In the genomic region with DNA sequence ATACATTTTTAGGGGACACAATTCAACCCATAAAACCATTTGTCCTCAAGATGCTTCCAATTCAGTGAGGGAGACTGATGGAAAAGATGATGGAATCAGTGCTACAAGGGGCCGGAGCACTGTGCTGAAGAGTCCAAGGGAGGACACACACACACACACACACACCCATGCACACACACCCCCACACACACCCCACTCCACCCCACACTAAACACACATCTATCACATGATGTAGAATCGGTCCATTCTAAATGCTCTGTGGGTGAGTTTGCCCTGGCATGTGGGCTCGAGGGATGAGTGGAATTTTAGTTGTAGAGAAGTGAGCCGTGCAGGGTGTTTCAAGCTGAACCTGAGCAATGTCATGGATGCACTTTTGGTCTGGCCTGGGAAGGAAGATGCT, we compare ENCODE assay signal across 1 cellular context.
TF ChIP-seq lines count a peak whose summit lies in the region.

No MANE protein-coding gene starts in this region.

TF ChIP-seq in HepG2, 621 proteins besides CTCF, POLR2A, EP300 and RAD21:
- TF ChIP-seq, protein P1, sequence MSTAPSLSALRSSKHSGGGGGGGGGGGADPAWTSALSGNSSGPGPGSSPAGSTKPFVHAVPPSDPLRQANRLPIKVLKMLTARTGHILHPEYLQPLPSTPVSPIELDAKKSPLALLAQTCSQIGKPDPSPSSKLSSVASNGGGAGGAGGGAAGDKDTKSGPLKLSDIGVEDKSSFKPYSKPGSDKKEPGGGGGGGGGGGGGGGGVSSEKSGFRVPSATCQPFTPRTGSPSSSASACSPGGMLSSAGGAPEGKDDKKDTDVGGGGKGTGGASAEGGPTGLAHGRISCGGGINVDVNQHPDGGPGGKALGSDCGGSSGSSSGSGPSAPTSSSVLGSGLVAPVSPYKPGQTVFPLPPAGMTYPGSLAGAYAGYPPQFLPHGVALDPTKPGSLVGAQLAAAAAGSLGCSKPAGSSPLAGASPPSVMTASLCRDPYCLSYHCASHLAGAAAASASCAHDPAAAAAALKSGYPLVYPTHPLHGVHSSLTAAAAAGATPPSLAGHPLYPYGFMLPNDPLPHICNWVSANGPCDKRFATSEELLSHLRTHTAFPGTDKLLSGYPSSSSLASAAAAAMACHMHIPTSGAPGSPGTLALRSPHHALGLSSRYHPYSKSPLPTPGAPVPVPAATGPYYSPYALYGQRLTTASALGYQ (CRISPR knock-in tag; IDR thresholded peaks at IDR 0.05), result no peak
- 0 out of 2 replicates have a peak, but pooled peaks have one; percentile 6 for TF ChIP-seq ATF7 (IDR thresholded peaks at IDR 0.05)
- no peak for TF ChIP-seq ATF7 (CRISPR knock-in tag; IDR thresholded peaks at IDR 0.05)
- TF ChIP-seq NFE2 (CRISPR knock-in tag; IDR thresholded peaks at IDR 0.05), result no peak
- TF ChIP-seq DNMT1 (CRISPR knock-in tag; IDR thresholded peaks at IDR 0.05), result no peak
- no peak for TF ChIP-seq BHLHE40 (IDR thresholded peaks at IDR 0.05; ENCODE audit: low read length)
TF ChIP-seq in HepG2: peak in this region for 1.
